Comparison of ENCODE assay signal across 8 cellular contexts in genomic region chr21:44927587-44928461, GRCh38. TPM values are rescaled to one million over a fixed set of nuclear protein-coding genes. Genes with fewer than 3 reads are reported as not detected.
DNase-seq lines count a peak whose midpoint lies in the region; ATAC-seq and TF ChIP-seq lines count a peak whose summit lies in the region.

No MANE protein-coding gene starts in this region.

- H2AFZ ChIP-seq in PC-3 (ENCODE audit: low read length) (peak overlapping the region; percentile 41), smooth muscle cell (ENCODE audit: low read depth) (no peak overlapping the region)

- peaks cover 8% of the 10 kb centered on the region for H3F3A ChIP-seq in PC-3 (ENCODE audit: low read length, unreplicated experiment)
- peaks cover 16% of the 10 kb centered on the region for H3F3A ChIP-seq in smooth muscle cell (ENCODE audit: low read depth)

- H3K9me3 Mint-ChIP-seq in activated T-cell treated with anti-CD3 and anti-CD28 coated beads, Interleukin-2, amount 50 U/mL, for 72 hours = no peaks in the 10 kb centered on the region

- no peaks in the 10 kb centered on the region for H4K20me1 ChIP-seq in PC-3 (ENCODE audit: low read length)
- peaks cover 6% of the 10 kb centered on the region for H4K20me1 ChIP-seq in smooth muscle cell (ENCODE audit: low read depth)

- H3K27ac ChIP-seq in PC-3 (ENCODE audit: low read length) = peak overlapping the region; percentile 98
- peak overlapping the region; percentile 57 for H3K27ac ChIP-seq in smooth muscle cell (ENCODE audit: low read depth)

- H3K79me2 ChIP-seq in PC-3 (ENCODE audit: low read length) = peaks cover 56% of the 10 kb centered on the region
- H3K79me2 ChIP-seq in smooth muscle cell (ENCODE audit: low read depth) = no peaks in the 10 kb centered on the region

- POLR2A ChIA-PET in PC-3 (lab: Charles Lee; ENCODE audit: unreplicated experiment) = interaction anchor here (0.6 to 1.3 kb wide), 9 partner anchors 11 to 1056 kb away, joined by 3 to 18 read pairs (median 6); no protein-coding TSS in a partner anchor

- no peaks in the 10 kb centered on the region for H3K27me3 Mint-ChIP-seq in activated T-cell treated with anti-CD3 and anti-CD28 coated beads, Interleukin-2, amount 50 U/mL, for 72 hours (ENCODE audit: low read depth)

- no peaks in the 10 kb centered on the region for H3K9me2 ChIP-seq in PC-3 (replicated peaks; ENCODE audit: low read length)

- H3K4me1 ChIP-seq in PC-3 (ENCODE audit: insufficient read depth, low read length) (peaks cover 73% of the 10 kb centered on the region), smooth muscle cell (ENCODE audit: low read depth) (peaks cover 20% of the 10 kb centered on the region)

- H3K9me3 ChIP-seq in PC-3 (ENCODE audit: low read length) (no peaks in the 10 kb centered on the region), smooth muscle cell (replicated peaks; ENCODE audit: low read depth) (no peaks in the 10 kb centered on the region)

- H3K36me3 ChIP-seq in PC-3 (ENCODE audit: low read depth, low read length) (no peaks in the 10 kb centered on the region), smooth muscle cell (ENCODE audit: low read depth) (no peaks in the 10 kb centered on the region)

- H3K9ac ChIP-seq in PC-3 (ENCODE audit: low read length) (peak overlapping the region; percentile 82), smooth muscle cell (ENCODE audit: low read depth) (peak overlapping the region; percentile 39)

- DNase-seq in PC-3 = peak; percentile 96
- peak; percentile 82 to 87 for DNase-seq in activated T-cell treated with anti-CD3 and anti-CD28 coated beads, Interleukin-2, amount 50 U/mL, for 72 hours
- DNase-seq in germinal center (ENCODE audit: low spot score) = peak; percentile 72
- DNase-seq in smooth muscle cell (lab: John Stamatoyannopoulos, UW; ENCODE audit: unreplicated experiment) = no peak
- DNase-seq in NCI-H82 treated with DMSO at 0.1 percent for 48 hours (lab: John Stamatoyannopoulos, UW; ENCODE audit: unreplicated experiment) = no peak

- peaks cover 84% of the 10 kb centered on the region for H3K4me1 Mint-ChIP-seq in activated T-cell treated with anti-CD3 and anti-CD28 coated beads, Interleukin-2, amount 50 U/mL, for 72 hours (ENCODE audit: low read depth)

- H3K27me3 ChIP-seq in PC-3 (ENCODE audit: low read length) (no peaks in the 10 kb centered on the region), smooth muscle cell (ENCODE audit: low read depth) (peaks cover 31% of the 10 kb centered on the region)

- 6% methylated on average over 18 of the region's 19 CpGs for WGBS in smooth muscle cell (ENCODE audit: low lambda C conversion rate)

- H3K4me2 ChIP-seq in PC-3 (ENCODE audit: low read length) (peak overlapping the region; percentile 91), smooth muscle cell (peak overlapping the region; percentile 53)

- peak overlapping the region; percentile 95 for H3K27ac Mint-ChIP-seq in activated T-cell treated with anti-CD3 and anti-CD28 coated beads, Interleukin-2, amount 50 U/mL, for 72 hours

- H3K4me3 ChIP-seq in PC-3 (ENCODE audit: low read length) (peak overlapping the region; percentile 63), smooth muscle cell (no peak overlapping the region)

- TSS peak; percentile 59 for BruUV-seq in PC-3 (replicated peaks; lab: Mats Ljungman, UMichigan)

- ATAC-seq in GM19463 (IDR thresholded peaks at IDR 0.05; ENCODE audit: unreplicated experiment) (peak; percentile 60), PC-3 (peak; percentile 65), HG02642 (IDR thresholded peaks at IDR 0.05; ENCODE audit: poor library complexity, unreplicated experiment) (no peak), GM19452 (IDR thresholded peaks at IDR 0.05; ENCODE audit: unreplicated experiment) (no peak)
- ATAC-seq in activated T-cell treated with anti-CD3 and anti-CD28 coated beads, Interleukin-2, amount 50 U/mL, for 72 hours (replicated peaks in 1 of 2) = peak; percentile 74 to 81

- intact Hi-C loops in PC-3 (cut with micrococcal nuclease) = loop anchor here (1.0 kb wide), 1 partner anchor 55 kb away; the partner anchor contains the start of gene PTTG1IP

- CTCF ChIA-PET in PC-3 (lab: Charles Lee) = interaction anchor here (0.6 to 1.3 kb wide), 7 partner anchors 13 to 127 kb away, joined by 3 to 12 read pairs (median 5); partner anchors contain the start of gene PTTG1IP

- H3K36me3 Mint-ChIP-seq in activated T-cell treated with anti-CD3 and anti-CD28 coated beads, Interleukin-2, amount 50 U/mL, for 72 hours (ENCODE audit: insufficient read depth in 2 of 2) = no peaks in the 10 kb centered on the region

- TF ChIP-seq CTCF in PC-3 (conservative IDR thresholded peaks at IDR 0.05; ENCODE audit: low read depth, low read length) = peak; percentile 35
- no peak for TF ChIP-seq CTCF in smooth muscle cell (IDR thresholded peaks at IDR 0.05; ENCODE audit: borderline replicate concordance, insufficient read depth, poor library complexity, severe bottlenecking)

- H3K4me3 Mint-ChIP-seq in activated T-cell treated with anti-CD3 and anti-CD28 coated beads, Interleukin-2, amount 50 U/mL, for 72 hours = peak overlapping the region; percentile 84 to 87

RNA-seq across cellular contexts. Expression of gene ITGB2, which starts 7.1 kb away (rescaled TPM):
- total RNA-seq in PC-3 (2014; rRNA removed) (45.1 and 45.7 TPM in 2 replicates), smooth muscle cell (0.18 TPM in 1 of 2 replicates, not detected in the other)
- total RNA-seq in activated T-cell treated with anti-CD3 and anti-CD28 coated beads, Interleukin-2, amount 50 U/mL, for 72 hours = 100 to 1,000 TPM; 248 to 287 TPM
- 0.86 and 1.0 TPM in 2 replicates for polyA plus RNA-seq in smooth muscle cell

RNA-seq across cellular contexts. Expression of gene SLX9, which starts 12.0 kb away (rescaled TPM):
- total RNA-seq in PC-3 (2014; rRNA removed) (80.1 and 94.9 TPM in 2 replicates), smooth muscle cell (13.9 and 15.9 TPM in 2 replicates)
- 10 to 100 TPM; 38.7 to 48.9 TPM for total RNA-seq in activated T-cell treated with anti-CD3 and anti-CD28 coated beads, Interleukin-2, amount 50 U/mL, for 72 hours
- 26.6 and 32.7 TPM in 2 replicates for polyA plus RNA-seq in smooth muscle cell

RNA-seq across cellular contexts. Expression of gene PTTG1IP, which starts 54.3 kb away (rescaled TPM):
- total RNA-seq in PC-3 (2014; rRNA removed) (330 and 455 TPM in 2 replicates), smooth muscle cell (331 and 369 TPM in 2 replicates)
- 10 to 100 TPM; 63.9 to 70.5 TPM for total RNA-seq in activated T-cell treated with anti-CD3 and anti-CD28 coated beads, Interleukin-2, amount 50 U/mL, for 72 hours
- polyA plus RNA-seq in smooth muscle cell = 314 and 340 TPM in 2 replicates

Comparison
In these comparisons a context has a peak if more than half of its experiments do, and no peak if none do; other contexts are left out.
1. ATAC-seq: peak in GM19463 (single experiment), PC-3 (single experiment) and activated T-cell treated with anti-CD3 and anti-CD28 coated beads, Interleukin-2, amount 50 U/mL, for 72 hours (2 of 2); none in HG02642 (single experiment) and GM19452 (single experiment).
2. DNase-seq: peak in PC-3 (single experiment), activated T-cell treated with anti-CD3 and anti-CD28 coated beads, Interleukin-2, amount 50 U/mL, for 72 hours (2 of 2) and germinal center (single experiment); none in smooth muscle cell (single experiment) and NCI-H82 treated with DMSO at 0.1 percent for 48 hours (single experiment).
3. RNA of gene ITGB2, which starts 7.1 kb away (total RNA-seq): 248 to 287 TPM in activated T-cell treated with anti-CD3 and anti-CD28 coated beads, Interleukin-2, amount 50 U/mL, for 72 hours and 45.1 to 45.7 TPM in PC-3; 0.18 TPM in smooth muscle cell; every median in the first group is over 10 times any median in the second.